In the genomic region with DNA sequence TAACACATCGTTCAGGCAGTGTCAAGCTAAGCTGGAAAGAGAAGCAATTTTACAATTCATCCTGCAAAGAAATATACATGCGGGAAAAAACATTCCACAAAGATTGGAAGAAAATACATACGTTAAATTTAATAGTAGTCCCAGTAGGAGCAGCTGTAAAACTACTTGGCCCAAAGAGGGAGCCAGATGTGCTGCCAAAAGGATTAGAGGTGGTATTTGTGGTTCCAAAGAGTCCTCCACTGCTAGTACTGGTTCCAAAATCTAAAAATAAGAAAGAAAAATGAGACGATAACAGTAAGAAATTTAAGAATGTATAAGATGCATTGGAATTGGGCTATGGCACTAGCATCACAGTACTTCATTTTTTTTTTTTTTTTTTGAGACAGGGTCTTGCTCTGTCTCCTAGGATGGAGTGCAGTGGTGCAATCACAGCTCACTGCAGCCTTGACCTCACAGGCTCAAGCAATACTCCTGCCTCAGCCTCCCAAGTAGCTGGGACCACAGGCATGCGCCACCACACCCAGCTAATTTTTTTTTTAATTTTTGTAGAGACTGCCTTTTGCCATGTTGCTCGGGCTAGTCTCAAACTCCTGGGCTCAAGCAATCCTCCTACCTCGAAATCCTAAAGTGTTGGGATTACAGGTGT, we compare ENCODE assay signal across 14 cellular contexts.
"Had no signal": no experiment of that assay in that cellular context is flagged by ENCODE, and none has a peak within 500 bp of the region (broad histone marks: within the 10 kb centered on the region; RNA-seq: fewer than 3 reads in every experiment).

No MANE protein-coding gene starts in this region.

- ATAC-seq: activated T-helper 17 cell treated with anti-CD3 and anti-CD28 coated beads, Interleukin-2, amount 50 U/mL, for 72 hours; gastroesophageal sphincter; stimulated activated effector memory CD8-positive, alpha-beta T cell treated with anti-CD3 and anti-CD28 coated beads, Interleukin-12 subunit alpha, Interleukin-12 subunit beta, amount 100 ng/mL, for 72 hours; WTC11 had no signal

- H3K4me3 ChIP-seq: adrenal gland, gastroesophageal sphincter, hepatocyte, thyroid gland had no signal

- H2AFZ ChIP-seq: hepatocyte had no signal

- H3K27me3 ChIP-seq: adrenal gland, gastroesophageal sphincter, hepatocyte, thyroid gland had no signal

- H3K4me1 ChIP-seq: thyroid gland had no signal

- H3K4me2 ChIP-seq: hepatocyte had no signal

- H3K9me3 ChIP-seq: adrenal gland, gastroesophageal sphincter, thyroid gland had no signal

- DNase-seq: activated CD4-positive, alpha-beta T cell treated with anti-CD3 and anti-CD28 coated beads for 48 hours; activated CD8-positive, alpha-beta memory T cell treated with anti-CD3 and anti-CD28 coated beads for 24 hours; activated naive CD4-positive, alpha-beta T cell treated with anti-CD3 and anti-CD28 coated beads, Interleukin-2, amount 10 ng/mL, durations not matched to agents 7 days and 5 days; activated T-cell treated with anti-CD3 and anti-CD28 coated beads for 4 hours; central memory CD4-positive, alpha-beta T cell; dermis blood vessel endothelial cell; erythroblast; thyroid gland had no signal

- H3K27ac ChIP-seq: adrenal gland, gastroesophageal sphincter, hepatocyte, thyroid gland had no signal
